Comparison of ENCODE assay signal across 14 cellular contexts in genomic region chr4:26127851-26128337, GRCh38.
DNase-seq lines count a peak whose midpoint lies in the region; ATAC-seq and TF ChIP-seq lines count a peak whose summit lies in the region.
"Had no signal": no experiment of that assay in that cellular context is flagged by ENCODE, and none has a peak within 500 bp of the region (broad histone marks: within the 10 kb centered on the region; RNA-seq: fewer than 3 reads in every experiment).

No MANE protein-coding gene starts in this region.

- no peak for ATAC-seq in HG03469 (IDR thresholded peaks at IDR 0.05; ENCODE audit: unreplicated experiment)

- no peaks in the 10 kb centered on the region for H3K36me3 Mint-ChIP-seq in endodermal cell (ENCODE audit: low read depth)
- no peaks in the 10 kb centered on the region for H3K36me3 Mint-ChIP-seq in nephron progenitor cell (ENCODE audit: low read depth)

- H3K9me3 ChIP-seq in HEK293 (ENCODE audit: control insufficient read depth, insufficient read depth, low read depth, low read length) (no peaks in the 10 kb centered on the region), endodermal cell (ENCODE audit: control insufficient read depth, low read length) (no peaks in the 10 kb centered on the region), prostate gland (no peaks in the 10 kb centered on the region), sigmoid colon (no peaks in the 10 kb centered on the region)
- H3K9me3 ChIP-seq: psoas muscle had no signal

- H3K27ac ChIP-seq in HEK293 (ENCODE audit: extremely low read depth, low read depth, low read length) (no peak overlapping the region), endodermal cell (ENCODE audit: low read depth, low read length) (no peak overlapping the region), prostate gland (peak overlapping the region in 1 of 2 donors; percentile 13), sigmoid colon (no peak overlapping the region)
- H3K27ac ChIP-seq: BLaER1, psoas muscle had no signal

- H3K27ac Mint-ChIP-seq in endodermal cell (no peak overlapping the region), nephron progenitor cell (no peak overlapping the region)
- H3K27ac Mint-ChIP-seq: activated naive CD8-positive, alpha-beta T cell treated with anti-CD3 and anti-CD28 coated beads, Interleukin-2, amount 10 ng/mL, durations not matched to agents 7 days and 5 days had no signal

- CTCF ChIA-PET in HEK293 (lab: Yijun Ruan, JAX) = interaction anchor here (0.6 kb wide), 1 partner anchor 139 kb away, joined by 3 read pairs; no protein-coding TSS in a partner anchor

- intact Hi-C loops in prostate gland (cut with DNase I) (no loop called here), sigmoid colon (cut with DNase I) (no loop called here)

- no peak for TF ChIP-seq POLR2A in prostate gland (IDR thresholded peaks at IDR 0.05)
- no peak for TF ChIP-seq POLR2A in sigmoid colon (IDR thresholded peaks at IDR 0.05)

- H3K4me1 Mint-ChIP-seq in endodermal cell = no peaks in the 10 kb centered on the region
- no peaks in the 10 kb centered on the region for H3K4me1 Mint-ChIP-seq in nephron progenitor cell

- no peak for TF ChIP-seq CTCF in HEK293 (tag by site-specific recombination; IDR thresholded peaks at IDR 0.05)
- peak; percentile 49 for TF ChIP-seq CTCF in endodermal cell (conservative IDR thresholded peaks at IDR 0.05)
- peak in 2 of 4 experiments; percentile 42 to 51 for TF ChIP-seq CTCF in prostate gland (IDR thresholded peaks at IDR 0.05)
- TF ChIP-seq CTCF in sigmoid colon (IDR thresholded peaks at IDR 0.05) = no peak
- no peak for TF ChIP-seq CTCF in nephron progenitor cell (IDR thresholded peaks at IDR 0.05)

- H3K27me3 ChIP-seq in endodermal cell (ENCODE audit: control insufficient read depth, insufficient read depth, low read length, poor library complexity, severe bottlenecking) = no peaks in the 10 kb centered on the region
- no peaks in the 10 kb centered on the region for H3K27me3 ChIP-seq in prostate gland (replicated peaks; ENCODE audit: insufficient read depth)
- no peaks in the 10 kb centered on the region for H3K27me3 ChIP-seq in sigmoid colon
- H3K27me3 ChIP-seq: BLaER1 had no signal

- H3K36me3 ChIP-seq in HEK293 (ENCODE audit: control insufficient read depth in 2 of 2, insufficient read depth in 1 of 2, low read length in 2 of 2) (no peaks in the 10 kb centered on the region), endodermal cell (ENCODE audit: control insufficient read depth, insufficient read depth, low read length) (no peaks in the 10 kb centered on the region), prostate gland (no peaks in the 10 kb centered on the region), sigmoid colon (no peaks in the 10 kb centered on the region)
- H3K36me3 ChIP-seq: BLaER1 had no signal

- H3K9me3 Mint-ChIP-seq in endodermal cell (peaks cover 5% of the 10 kb centered on the region), nephron progenitor cell (peaks cover 8% of the 10 kb centered on the region)

- no peaks in the 10 kb centered on the region for H3K4me1 ChIP-seq in HEK293 (ENCODE audit: control insufficient read depth, insufficient read depth, low read length)
- H3K4me1 ChIP-seq in endodermal cell (ENCODE audit: control insufficient read depth, insufficient read depth, low read length) = no peaks in the 10 kb centered on the region
- H3K4me1 ChIP-seq in prostate gland (replicated peaks) = peaks cover 4% of the 10 kb centered on the region
- H3K4me1 ChIP-seq in sigmoid colon = no peaks in the 10 kb centered on the region
- H3K4me1 ChIP-seq: psoas muscle had no signal

- H3K27me3 Mint-ChIP-seq in endodermal cell (ENCODE audit: insufficient read depth) (peaks cover 2% of the 10 kb centered on the region), nephron progenitor cell (ENCODE audit: low read depth, poor library complexity) (peaks cover 10% of the 10 kb centered on the region)
- H3K27me3 Mint-ChIP-seq: activated naive CD8-positive, alpha-beta T cell treated with anti-CD3 and anti-CD28 coated beads, Interleukin-2, amount 10 ng/mL, durations not matched to agents 7 days and 5 days had no signal

- H3K4me3 Mint-ChIP-seq in endodermal cell (no peak overlapping the region), nephron progenitor cell (no peak overlapping the region)
- H3K4me3 Mint-ChIP-seq: activated naive CD8-positive, alpha-beta T cell treated with anti-CD3 and anti-CD28 coated beads, Interleukin-2, amount 10 ng/mL, durations not matched to agents 7 days and 5 days had no signal

- POLR2A ChIA-PET in HEK293 (lab: Yijun Ruan, JAX) = no interaction called here

- DNase-seq in NCI-H2081 treated with DMSO at 0.1 percent for 48 hours (lab: John Stamatoyannopoulos, UW) (peak; percentile 25), endodermal cell (no peak), prostate gland (ENCODE audit: low spot score) (peak; percentile 92), sigmoid colon (no peak), nephron progenitor cell (no peak)
- DNase-seq: activated CD8-positive, alpha-beta memory T cell treated with anti-CD3 and anti-CD28 coated beads, Interleukin-2, amount 50 U/mL, for 48 hours; activated naive CD8-positive, alpha-beta T cell treated with anti-CD3 and anti-CD28 coated beads, Interleukin-2, amount 10 ng/mL, durations not matched to agents 7 days and 5 days; central memory CD4-positive, alpha-beta T cell; glutamatergic neuron; OCI-M1; psoas muscle had no signal

- no peak for TF ChIP-seq EP300 in sigmoid colon (IDR thresholded peaks at IDR 0.05)

- no peak overlapping the region for H3K9ac ChIP-seq in endodermal cell (ENCODE audit: extremely low read depth, low read length, poor library complexity, severe bottlenecking)
- H3K9ac ChIP-seq: BLaER1 had no signal

- no peak overlapping the region for H3K4me3 ChIP-seq in HEK293 (ENCODE audit: low read depth, low read length)
- H3K4me3 ChIP-seq in endodermal cell (ENCODE audit: low read length) = no peak overlapping the region
- no peak overlapping the region for H3K4me3 ChIP-seq in prostate gland
- no peak overlapping the region for H3K4me3 ChIP-seq in sigmoid colon
- H3K4me3 ChIP-seq: BLaER1, psoas muscle had no signal

TF ChIP-seq in HEK293, 187 proteins besides CTCF, POLR2A, EP300 and RAD21:
- 0 out of 2 replicates have a peak, but pooled peaks have one; percentile 21 for TF ChIP-seq KLF1 (tag by site-specific recombination; IDR thresholded peaks at IDR 0.05)
- no peak for TF ChIP-seq ZNF221 (tag by site-specific recombination; IDR thresholded peaks at IDR 0.05; ENCODE audit: borderline replicate concordance)

Comparison
In these comparisons a context has a peak if more than half of its experiments do, and no peak if none do; other contexts are left out.
1. DNase-seq: peak in NCI-H2081 treated with DMSO at 0.1 percent for 48 hours (single experiment) and prostate gland (single experiment); none in endodermal cell (single experiment), sigmoid colon (single experiment) and nephron progenitor cell (single experiment).